11 cellular contexts compared by ENCODE assay signal in the genomic region with DNA sequence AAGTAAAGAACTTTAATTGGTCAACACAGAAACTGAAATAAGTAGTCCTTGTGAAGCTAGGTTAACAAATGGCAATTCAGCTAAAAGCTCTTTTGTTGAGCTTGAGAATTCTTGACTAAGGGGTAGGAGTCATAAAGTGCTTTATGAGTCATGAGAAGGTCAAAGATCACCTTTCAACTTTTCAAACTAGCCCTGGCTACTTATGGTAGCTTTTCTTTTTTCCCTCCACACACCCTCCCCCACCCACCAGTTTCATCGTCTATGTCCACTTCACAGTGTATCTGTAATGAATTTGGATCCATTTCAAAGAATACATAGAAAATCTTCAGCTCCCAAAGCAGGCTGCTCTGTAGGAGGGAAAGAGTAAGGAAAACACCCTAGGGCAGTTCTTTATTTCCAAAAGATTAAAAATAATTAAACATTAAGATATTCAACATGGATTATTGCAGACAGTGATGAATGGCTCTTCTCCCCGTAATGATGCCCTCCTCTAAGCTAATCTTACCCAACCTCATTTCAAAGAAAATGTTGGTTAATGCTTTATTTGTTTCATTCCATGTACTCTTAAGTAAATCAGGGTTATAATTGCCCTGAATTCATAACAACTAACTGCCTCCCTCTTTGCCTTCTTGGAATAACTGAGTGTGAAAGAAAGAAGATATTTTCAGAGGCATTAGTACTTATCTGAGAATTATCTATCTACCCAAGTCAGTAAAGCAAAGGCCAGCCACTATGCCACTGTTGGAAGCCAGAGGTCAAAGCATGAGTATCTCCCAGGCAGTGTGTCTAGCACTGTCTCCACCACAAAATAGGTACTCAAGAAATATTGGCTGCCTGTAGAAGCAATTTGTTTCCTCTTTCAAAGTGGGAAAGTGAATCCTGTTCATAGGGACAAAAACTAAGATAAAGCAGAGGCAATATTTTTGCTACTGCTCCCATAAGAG.
DNase-seq lines count a peak whose midpoint lies in the region; ATAC-seq, FAIRE-seq and TF ChIP-seq lines count a peak whose summit lies in the region.
"Had no signal": no experiment of that assay in that cellular context is flagged by ENCODE, and none has a peak within 500 bp of the region (broad histone marks: within the 10 kb centered on the region; RNA-seq: fewer than 3 reads in every experiment).

No MANE protein-coding gene starts in this region.

- H3K79me2 ChIP-seq in K562 (ENCODE audit: control insufficient read depth, insufficient read depth, low read length), result no peaks in the 10 kb centered on the region

- TF ChIP-seq EP300 in K562 (IDR thresholded peaks at IDR 0.05; ENCODE audit: low read length), result no peak

- no peak overlapping the region for H3K4me3 ChIP-seq in K562
- H3K4me3 ChIP-seq in kidney epithelial cell (ENCODE audit: low read depth, low read length), result no peak overlapping the region

- no peak for TF ChIP-seq POLR2A in K562 (conservative IDR thresholded peaks at IDR 0.05)

- no peak overlapping the region for H3K9ac ChIP-seq in K562 (ENCODE audit: insufficient read depth in 1 of 2, low read depth in 2 of 2, low read length in 2 of 2)

- H3K4me1 Mint-ChIP-seq in type B pancreatic cell (ENCODE audit: unreplicated experiment), result peaks cover 16% of the 10 kb centered on the region
- H3K4me1 Mint-ChIP-seq: stimulated activated naive B cell treated with anti-CD40 and anti-IgM and Interleukin-4, amounts not matched to agents 10 μg/mL and 1 μg/mL and 100 μg/mL, for 72 hours had no signal

- H2AFZ ChIP-seq in K562 (ENCODE audit: low read depth, low read length), result no peak overlapping the region

- in situ Hi-C loops in K562 (cut with MboI), result no loop called here

- no peaks in the 10 kb centered on the region for H4K20me1 ChIP-seq in K562 (replicated peaks; ENCODE audit: control insufficient read depth, insufficient read depth, low read length)

- POLR2A ChIA-PET in K562 (lab: Yijun Ruan, JAX), result interaction anchor here (0.6 to 1.0 kb wide), 2 partner anchors 8 to 24 kb away, joined by 3 read pairs; no protein-coding TSS in a partner anchor

- no peak overlapping the region for H3K27ac Mint-ChIP-seq in type B pancreatic cell
- H3K27ac Mint-ChIP-seq: activated T-helper 1 cell treated with anti-CD3 and anti-CD28 coated beads, Interleukin-12 subunit alpha, Interleukin-12 subunit beta, Interleukin-2, Interleukin-4 antibody, amounts not matched to agents 30 ng/mL and 10 ng/mL and 1 ng/mL, durations not matched to agents 14 hours and 24 hours and 36 hours; stimulated activated naive B cell treated with anti-CD40 and anti-IgM and Interleukin-4, amounts not matched to agents 10 μg/mL and 1 μg/mL and 100 μg/mL, for 72 hours had no signal

- H3K27me3 ChIP-seq in K562 (ENCODE audit: control insufficient read depth in 2 of 2, insufficient read depth in 2 of 2, low read length in 2 of 2), result no peaks in the 10 kb centered on the region
- H3K27me3 ChIP-seq in kidney epithelial cell (ENCODE audit: control insufficient read depth, insufficient read depth, low read length), result no peaks in the 10 kb centered on the region

- no peaks in the 10 kb centered on the region; a peak in 1 of 5 replicates for H3K4me1 ChIP-seq in K562 (replicated peaks in 1 of 2; ENCODE audit: control insufficient read depth in 2 of 2, insufficient read depth in 2 of 2, low read length in 2 of 2)

- H3K9me3 Mint-ChIP-seq in type B pancreatic cell, result peaks cover 13% of the 10 kb centered on the region
- H3K9me3 Mint-ChIP-seq: activated T-helper 1 cell treated with anti-CD3 and anti-CD28 coated beads, Interleukin-12 subunit alpha, Interleukin-12 subunit beta, Interleukin-2, Interleukin-4 antibody, amounts not matched to agents 30 ng/mL and 10 ng/mL and 1 ng/mL, durations not matched to agents 14 hours and 24 hours and 36 hours; stimulated activated naive B cell treated with anti-CD40 and anti-IgM and Interleukin-4, amounts not matched to agents 10 μg/mL and 1 μg/mL and 100 μg/mL, for 72 hours had no signal

- H3K4me2 ChIP-seq in K562 (ENCODE audit: insufficient read depth, low read length), result no peak overlapping the region

- no peak for TF ChIP-seq RAD21 in K562 (CRISPR knock-in tag; conservative IDR thresholded peaks at IDR 0.05 in 1 of 2, IDR thresholded peaks at IDR 0.05 in 1 of 2)

- H3K9me1 ChIP-seq in K562 (ENCODE audit: control insufficient read depth, insufficient read depth, low read length), result no peaks in the 10 kb centered on the region

- BruUV-seq in K562 (replicated peaks; lab: Mats Ljungman, UMichigan), result no TSS peak

- intact Hi-C loops in K562 (cut with micrococcal nuclease), result no loop called here

- CTCF ChIA-PET in K562 (lab: Yijun Ruan, JAX; ENCODE audit: low intra/inter-chr PET ratio), result interaction anchor here (0.6 kb wide), 1 partner anchor 1008 kb away, joined by 5 read pairs; no protein-coding TSS in a partner anchor

- H3K9me3 ChIP-seq in K562 (replicated peaks; ENCODE audit: control insufficient read depth, insufficient read depth, low read depth, low read length), result no peaks in the 10 kb centered on the region

- no peaks in the 10 kb centered on the region for H3K36me3 Mint-ChIP-seq in type B pancreatic cell
- H3K36me3 Mint-ChIP-seq: stimulated activated naive B cell treated with anti-CD40 and anti-IgM and Interleukin-4, amounts not matched to agents 10 μg/mL and 1 μg/mL and 100 μg/mL, for 72 hours had no signal

- no peaks in the 10 kb centered on the region for H3K27me3 Mint-ChIP-seq in type B pancreatic cell

- peak overlapping the region; percentile 43 for H3K4me3 Mint-ChIP-seq in type B pancreatic cell
- H3K4me3 Mint-ChIP-seq: activated T-helper 1 cell treated with anti-CD3 and anti-CD28 coated beads, Interleukin-12 subunit alpha, Interleukin-12 subunit beta, Interleukin-2, Interleukin-4 antibody, amounts not matched to agents 30 ng/mL and 10 ng/mL and 1 ng/mL, durations not matched to agents 14 hours and 24 hours and 36 hours; stimulated activated naive B cell treated with anti-CD40 and anti-IgM and Interleukin-4, amounts not matched to agents 10 μg/mL and 1 μg/mL and 100 μg/mL, for 72 hours had no signal

- WGBS in K562 (ENCODE audit: insufficient coverage, low coverage, missing lambda C conversion rate), result 2% methylated on average over 2 of the region's 2 CpGs

- H3K36me3 ChIP-seq in K562 (ENCODE audit: control insufficient read depth, insufficient read depth, low read length) (no peaks in the 10 kb centered on the region), kidney epithelial cell (ENCODE audit: control insufficient read depth, insufficient read depth, low read length) (no peaks in the 10 kb centered on the region)

- peak; percentile 86 for FAIRE-seq in K562 (lab: Jason Lieb, UNC)

- DNase-seq in HT-29 (ENCODE audit: low spot score), result peak; percentile 83
- peak; percentile 13 to 56 (median 27) for DNase-seq in K562 (ENCODE audit: extremely low read depth in 1 of 4, low spot score in 3 of 4)
- DNase-seq in kidney epithelial cell (ENCODE audit: low read depth), result peak; percentile 44
- DNase-seq in type B pancreatic cell (ENCODE audit: extremely low spot score, unreplicated experiment), result no peak
- no peak for DNase-seq in GF-D8 (lab: John Stamatoyannopoulos, UW)
- DNase-seq: NCI-H524; stimulated activated CD4-positive, alpha-beta T cell treated with anti-CD3 and anti-CD28 coated beads, Interleukin-2, amount 100 ng/mL, for 24 hours; stimulated activated naive B cell treated with anti-CD40 and anti-IgM and Interleukin-4, amounts not matched to agents 10 μg/mL and 1 μg/mL and 100 μg/mL, for 72 hours had no signal

- ATAC-seq in K562, result no peak
- no peak for ATAC-seq in GM21390 (IDR thresholded peaks at IDR 0.05; ENCODE audit: unreplicated experiment)
- ATAC-seq in GM18870 (IDR thresholded peaks at IDR 0.05; ENCODE audit: unreplicated experiment), result no peak
- ATAC-seq: stimulated activated naive B cell treated with anti-CD40 and anti-IgM and Interleukin-4, amounts not matched to agents 10 μg/mL and 1 μg/mL and 100 μg/mL, for 72 hours had no signal

- no peak overlapping the region for H3K27ac ChIP-seq in K562 (ENCODE audit: extremely low read depth, low read depth, low read length)

- no peak for TF ChIP-seq CTCF in K562 (IDR thresholded peaks at IDR 0.05 in 2 of 3, conservative IDR thresholded peaks at IDR 0.05 in 1 of 3; ENCODE audit: insufficient read depth in 2 of 3, low read depth in 1 of 3, low read length in 3 of 3)
- no peak for TF ChIP-seq CTCF in kidney epithelial cell (IDR thresholded peaks at IDR 0.05; ENCODE audit: insufficient read depth, low read length, poor library complexity, severe bottlenecking)
- no peak for TF ChIP-seq CTCF in type B pancreatic cell (conservative IDR thresholded peaks at IDR 0.05)

TF ChIP-seq in K562, 482 proteins besides CTCF, POLR2A, EP300 and RAD21 (continues in another document):
- peak; percentile 19; the same call in 1 of the 2 replicates for TF ChIP-seq SMARCA4 (IDR thresholded peaks at IDR 0.05)
- no peak for TF ChIP-seq ZNF217 (CRISPR knock-in tag; IDR thresholded peaks at IDR 0.05)
- TF ChIP-seq, protein P1, sequence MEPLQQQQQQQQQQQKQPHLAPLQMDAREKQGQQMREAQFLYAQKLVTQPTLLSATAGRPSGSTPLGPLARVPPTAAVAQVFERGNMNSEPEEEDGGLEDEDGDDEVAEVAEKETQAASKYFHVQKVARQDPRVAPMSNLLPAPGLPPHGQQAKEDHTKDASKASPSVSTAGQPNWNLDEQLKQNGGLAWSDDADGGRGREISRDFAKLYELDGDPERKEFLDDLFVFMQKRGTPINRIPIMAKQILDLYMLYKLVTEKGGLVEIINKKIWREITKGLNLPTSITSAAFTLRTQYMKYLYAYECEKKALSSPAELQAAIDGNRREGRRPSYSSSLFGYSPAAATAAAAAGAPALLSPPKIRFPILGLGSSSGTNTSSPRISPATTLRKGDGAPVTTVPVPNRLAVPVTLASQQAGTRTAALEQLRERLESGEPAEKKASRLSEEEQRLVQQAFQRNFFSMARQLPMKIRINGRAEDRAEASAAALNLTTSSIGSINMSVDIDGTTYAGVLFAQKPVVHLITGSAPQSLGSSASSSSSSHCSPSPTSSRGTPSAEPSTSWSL (CRISPR knock-in tag; IDR thresholded peaks at IDR 0.05; ENCODE audit: borderline replicate concordance), result no peak
- peak; percentile 31; the same call in 1 of the 2 replicates for TF ChIP-seq MYBL2 (IDR thresholded peaks at IDR 0.05; ENCODE audit: low read depth)
- TF ChIP-seq MYBL2 (CRISPR knock-in tag; IDR thresholded peaks at IDR 0.05; ENCODE audit: borderline replicate concordance), result no peak
- no peak for TF ChIP-seq NFYB (IDR thresholded peaks at IDR 0.05; ENCODE audit: extremely low read depth, insufficient read length)
- peak; percentile 48; the same call in 1 of the 2 replicates for TF ChIP-seq FOSL1 (tag; conservative IDR thresholded peaks at IDR 0.05)

Comparison
In these comparisons a context has a peak if more than half of its experiments do, and no peak if none do; other contexts are left out.
1. DNase-seq: peak in HT-29 (single experiment), K562 (4 of 4) and kidney epithelial cell (single experiment); none in type B pancreatic cell (single experiment) and GF-D8 (single experiment).